Comparison of ENCODE assay signal across 22 cellular contexts in genomic region chr3:43247556-43248186, GRCh38. TPM values are rescaled to one million over a fixed set of nuclear protein-coding genes. Genes with fewer than 3 reads are reported as not detected.
DNase-seq lines count a peak whose midpoint lies in the region; ATAC-seq and TF ChIP-seq lines count a peak whose summit lies in the region.
"Had no signal": no experiment of that assay in that cellular context is flagged by ENCODE, and none has a peak within 500 bp of the region (broad histone marks: within the 10 kb centered on the region; RNA-seq: fewer than 3 reads in every experiment).

No MANE protein-coding gene starts in this region.

- H3K27me3 ChIP-seq in heart left ventricle, result no peaks in the 10 kb centered on the region
- H3K27me3 ChIP-seq in lung (ENCODE audit: control insufficient read depth, insufficient read depth), result no peaks in the 10 kb centered on the region
- H3K27me3 ChIP-seq in subcutaneous abdominal adipose tissue (ENCODE audit: control insufficient read depth in 5 of 5, insufficient read depth in 4 of 5, low read length in 5 of 5), result no peaks in the 10 kb centered on the region
- H3K27me3 ChIP-seq: brain microvascular endothelial cell had no signal

- H3K27ac ChIP-seq in heart left ventricle (peak overlapping the region in 9 of 12 donors; percentile 15 to 85 (median 53)), lung (ENCODE audit: low read depth in 1 of 2, low read length in 1 of 2) (peak overlapping the region; percentile 24 to 53), subcutaneous abdominal adipose tissue (ENCODE audit: low read depth, low read length) (peak overlapping the region; percentile 34)
- H3K27ac ChIP-seq: A549, brain microvascular endothelial cell, C4-2B, HL-60, PC-9 had no signal

- H3K9me3 ChIP-seq in heart left ventricle (peaks cover 0 to 4% (median 0%) of the 10 kb centered on the region in 12 donors), T-helper 17 cell (ENCODE audit: control insufficient read depth, low read length, poor library complexity, severe bottlenecking) (no peaks in the 10 kb centered on the region), lung (ENCODE audit: control insufficient read depth in 2 of 2, insufficient read depth in 1 of 2, low read length in 1 of 2) (peaks cover 0 to under 1% of the 10 kb centered on the region in 2 donors), subcutaneous abdominal adipose tissue (ENCODE audit: control insufficient read depth in 5 of 5, low read length in 5 of 5) (peaks cover 0 to 4% (median 2%) of the 10 kb centered on the region in 5 donors)
- H3K9me3 ChIP-seq: HAP-1 had no signal

- H3K36me3 Mint-ChIP-seq in T-helper 17 cell (ENCODE audit: low read depth), result peaks cover 2% of the 10 kb centered on the region
- no peaks in the 10 kb centered on the region for H3K36me3 Mint-ChIP-seq in progenitor cell of endocrine pancreas (ENCODE audit: insufficient read depth)

- peaks cover 29% of the 10 kb centered on the region for H3K4me1 Mint-ChIP-seq in T-helper 17 cell
- H3K4me1 Mint-ChIP-seq in progenitor cell of endocrine pancreas (ENCODE audit: low read depth), result no peaks in the 10 kb centered on the region

- H3K4me3 Mint-ChIP-seq in T-helper 17 cell, result no peak overlapping the region
- H3K4me3 Mint-ChIP-seq in progenitor cell of endocrine pancreas (ENCODE audit: low read depth), result no peak overlapping the region

- H3K27me3 Mint-ChIP-seq in T-helper 17 cell (no peaks in the 10 kb centered on the region), progenitor cell of endocrine pancreas (no peaks in the 10 kb centered on the region)

- no peak for TF ChIP-seq CTCF in heart left ventricle (IDR thresholded peaks at IDR 0.05)
- TF ChIP-seq CTCF in lung (IDR thresholded peaks at IDR 0.05; ENCODE audit: control extremely low read depth, extremely low read depth), result no peak
- TF ChIP-seq CTCF in progenitor cell of endocrine pancreas (IDR thresholded peaks at IDR 0.05; ENCODE audit: unreplicated experiment), result no peak

- ATAC-seq in heart left ventricle, result no peak
- no peak for ATAC-seq in Right ventricle myocardium inferior
- ATAC-seq in T-helper 17 cell, result no peak
- no peak for ATAC-seq in lung (ENCODE audit: insufficient read depth, low FRiP score)
- ATAC-seq in GM19328 (IDR thresholded peaks at IDR 0.05; ENCODE audit: unreplicated experiment), result no peak
- ATAC-seq: A549 had no signal

- H3K4me1 ChIP-seq in heart left ventricle (peaks cover 0 to 60% (median 21%) of the 10 kb centered on the region in 12 donors), lung (ENCODE audit: control insufficient read depth in 2 of 2, insufficient read depth in 2 of 2, low read length in 2 of 2) (peaks cover 7 to 16% of the 10 kb centered on the region in 2 donors), subcutaneous abdominal adipose tissue (ENCODE audit: control insufficient read depth in 5 of 5, insufficient read depth in 5 of 5, low read length in 5 of 5) (peaks cover 3 to 58% (median 14%) of the 10 kb centered on the region in 5 donors)
- H3K4me1 ChIP-seq: A549, HAP-1 had no signal

- H3K27ac Mint-ChIP-seq in T-helper 17 cell (peak overlapping the region; percentile 17), progenitor cell of endocrine pancreas (no peak overlapping the region)
- H3K27ac Mint-ChIP-seq: activated T-helper 2 cell treated with anti-CD3 and anti-CD28 coated beads, Interferon-gamma antibody, Interleukin-2, Interleukin-4, amounts not matched to agents 10 μg/mL and 5 μg/mL and 100 μg/mL, durations not matched to agents 14 hours and 24 hours and 36 hours had no signal

- no peak for TF ChIP-seq POLR2A in heart left ventricle (IDR thresholded peaks at IDR 0.05)

- DNase-seq in heart left ventricle, result no peak
- no peak for DNase-seq in Right ventricle myocardium inferior (ENCODE audit: missing footprints)
- DNase-seq in T-helper 17 cell, result no peak
- no peak for DNase-seq in lung (ENCODE audit: low spot score)
- DNase-seq in kidney glomerular epithelial cell (lab: John Stamatoyannopoulos, UW), result no peak
- DNase-seq in progenitor cell of endocrine pancreas (ENCODE audit: low spot score, unreplicated experiment), result no peak
- DNase-seq: activated CD4-positive, alpha-beta T cell treated with anti-CD3 and anti-CD28 coated beads, Interleukin-2, amount 50 U/mL, for 1 hour; cortex of kidney; NCI-H1092 treated with DMSO at 0.1 percent for 48 hours; NCI-H2029; NCI-H345; NCI-H82; occipital lobe; PC-9 had no signal

- intact Hi-C loops in heart left ventricle (cut with DNase I) (loop anchor here in 3 of 10 donors (5.0 kb wide), 2 partner anchors 35 to 40 kb away; partner anchors contain the start of gene SNRK (in 2 of the 3)), Right ventricle myocardium inferior (cut with DNase I) (loop anchor here (1.0 to 10.0 kb wide), 2 partner anchors 40 to 83 kb away; no protein-coding TSS in a partner anchor)

- H3K4me3 ChIP-seq in heart left ventricle, result no peak overlapping the region
- H3K4me3 ChIP-seq in lung, result no peak overlapping the region
- H3K4me3 ChIP-seq in subcutaneous abdominal adipose tissue (ENCODE audit: low read depth in 1 of 5, low read length in 5 of 5), result no peak overlapping the region
- H3K4me3 ChIP-seq: A549, HAP-1, PC-9 had no signal

- no peak overlapping the region for H3K9ac ChIP-seq in subcutaneous abdominal adipose tissue (ENCODE audit: low read length in 5 of 5)

- peaks cover 3% of the 10 kb centered on the region for H3K9me3 Mint-ChIP-seq in progenitor cell of endocrine pancreas (ENCODE audit: low read depth)

- H3K36me3 ChIP-seq in heart left ventricle, result no peaks in the 10 kb centered on the region
- no peaks in the 10 kb centered on the region for H3K36me3 ChIP-seq in lung (ENCODE audit: control insufficient read depth in 2 of 2, insufficient read depth in 2 of 2, low read length in 2 of 2)
- no peaks in the 10 kb centered on the region for H3K36me3 ChIP-seq in subcutaneous abdominal adipose tissue (ENCODE audit: control insufficient read depth in 5 of 5, insufficient read depth in 5 of 5, low read length in 5 of 5)
- H3K36me3 ChIP-seq: brain microvascular endothelial cell, HAP-1 had no signal

- 50 to 62% (median 60%) methylated on average over 3 of the region's 3 CpGs for WGBS in heart left ventricle, 4 donors
- WGBS in lung, 2 donors, result 25 to 31% methylated on average over 3 of the region's 3 CpGs

RNA-seq across cellular contexts. Expression of gene SNRK, which starts 38.7 kb away (rescaled TPM):
- total RNA-seq in heart left ventricle (10 to 100 TPM; 16.8 to 41.5 (median 23.8) TPM), Right ventricle myocardium inferior (18.9 TPM), T-helper 17 cell (100 to 1,000 TPM; 127 to 159 TPM), lung (100 to 1,000 TPM in 1 of 2 donors, 10 to 100 TPM in 1; 59.1 to 139 TPM), progenitor cell of endocrine pancreas (22.9 and 23.6 TPM in 2 replicates)
- polyA plus RNA-seq in heart left ventricle (10 to 100 TPM in 1 of 2 donors, 1 to 10 TPM in 1; 9.3 to 19.0 TPM), lung (10 to 100 TPM; 19.2 to 32.0 TPM)
